ENCODE assay signal across 16 cellular contexts in the genomic region with DNA sequence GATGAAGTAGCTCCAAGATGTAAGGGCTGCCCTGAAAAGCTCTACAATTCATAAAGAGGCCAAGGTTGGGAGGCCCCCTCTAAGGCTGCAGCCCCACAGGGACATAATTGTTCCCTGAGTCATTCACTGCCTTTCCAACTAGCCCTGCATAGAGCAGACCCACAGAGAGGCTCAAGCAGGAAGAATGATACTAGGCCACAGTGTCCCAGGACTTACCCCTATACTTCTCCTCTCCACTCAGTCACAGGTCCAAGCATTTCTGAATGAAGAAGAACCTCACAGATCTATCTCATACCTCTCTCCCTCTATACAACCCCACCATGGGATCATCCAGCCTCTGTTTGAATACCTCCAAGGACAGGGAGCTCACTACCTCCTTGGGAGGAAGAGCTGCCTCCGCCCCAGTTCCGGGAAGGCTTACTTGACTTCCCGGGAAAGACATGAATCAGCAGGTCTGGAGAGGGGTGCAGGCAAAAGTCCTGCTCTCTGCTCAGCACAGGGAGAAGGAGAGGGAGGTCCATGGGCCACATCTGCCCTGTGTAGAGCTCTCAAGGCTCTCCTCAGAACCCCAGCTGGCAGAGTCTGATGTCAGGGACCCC. TPM values are rescaled to one million over a fixed set of nuclear protein-coding genes. Genes with fewer than 3 reads are reported as not detected.
DNase-seq lines count a peak whose midpoint lies in the region; ATAC-seq and TF ChIP-seq lines count a peak whose summit lies in the region.
"Had no signal": no experiment of that assay in that cellular context is flagged by ENCODE, and none has a peak within 500 bp of the region (broad histone marks: within the 10 kb centered on the region; RNA-seq: fewer than 3 reads in every experiment).

No MANE protein-coding gene starts in this region.

- H4K5ac ChIP-seq in mesendoderm (ENCODE audit: low read length) = no peak overlapping the region

- H3K4me3 ChIP-seq in AG10803 (ENCODE audit: low read length) (no peak overlapping the region), MG63 (no peak overlapping the region), cardiac fibroblast (replicated peaks in 1 of 2; ENCODE audit: low read depth in 2 of 2, low read length in 2 of 2) (no peak overlapping the region), mesendoderm (ENCODE audit: low read length) (no peak overlapping the region), OCI-LY7 (ENCODE audit: low read depth, low read length, poor library complexity, severe bottlenecking) (no peak overlapping the region)
- no peak overlapping the region for H3K4me3 ChIP-seq in effector memory CD4-positive, alpha-beta T cell (ENCODE audit: insufficient read depth, low read depth, low read length, poor library complexity, severe bottlenecking)
- H3K4me3 ChIP-seq: gastrocnemius medialis, left lung had no signal

- H3K18ac ChIP-seq in mesendoderm (ENCODE audit: low read length) = no peak overlapping the region

- intact Hi-C loops in OCI-LY7 (cut with micrococcal nuclease; ENCODE audit: unreplicated experiment) = loop anchor here (5.0 kb wide), 1 partner anchor 311 kb away; no protein-coding TSS in a partner anchor

- H4K8ac ChIP-seq in mesendoderm (ENCODE audit: low read depth, low read length) = no peak overlapping the region

- H3K79me2 ChIP-seq in mesendoderm (ENCODE audit: control insufficient read depth, insufficient read depth, low read length) (no peaks in the 10 kb centered on the region), OCI-LY7 (ENCODE audit: insufficient read depth, low read depth, low read length) (no peaks in the 10 kb centered on the region)

- H3K27ac ChIP-seq in mesendoderm (ENCODE audit: low read depth, low read length) = no peak overlapping the region
- no peak overlapping the region for H3K27ac ChIP-seq in OCI-LY7 (ENCODE audit: low read depth, low read length, poor library complexity, severe bottlenecking)
- H3K27ac ChIP-seq in effector memory CD4-positive, alpha-beta T cell (ENCODE audit: insufficient read depth, low read length, poor library complexity, severe bottlenecking) = no peak overlapping the region
- H3K27ac ChIP-seq: gastrocnemius medialis, left lung had no signal

- no peaks in the 10 kb centered on the region for H4K20me1 ChIP-seq in OCI-LY7 (ENCODE audit: insufficient read depth, low read length)

- no peaks in the 10 kb centered on the region for H3K9me3 ChIP-seq in MG63
- H3K9me3 ChIP-seq in OCI-LY7 (ENCODE audit: low read length) = no peaks in the 10 kb centered on the region
- H3K9me3 ChIP-seq in effector memory CD4-positive, alpha-beta T cell (ENCODE audit: control insufficient read depth, low read length) = no peaks in the 10 kb centered on the region
- H3K9me3 ChIP-seq: gastrocnemius medialis, left lung had no signal

- no peak for ATAC-seq in effector memory CD8-positive, alpha-beta T cell (replicated peaks)
- ATAC-seq: gastrocnemius medialis, left lung had no signal

- H3K4me2 ChIP-seq in mesendoderm (ENCODE audit: low read length) (no peak overlapping the region), OCI-LY7 (ENCODE audit: low read length) (no peak overlapping the region)

- H3K9me3 Mint-ChIP-seq in effector memory CD8-positive, alpha-beta T cell = no peaks in the 10 kb centered on the region
- H3K9me3 Mint-ChIP-seq: T-helper 2 cell treated with Interferon-gamma antibody and Interleukin-4, amounts not matched to agents 5 μg/mL and 100 μg/mL, for 36 hours had no signal

- H3K4me1 Mint-ChIP-seq in effector memory CD8-positive, alpha-beta T cell (ENCODE audit: low read depth in 2 of 2) = no peaks in the 10 kb centered on the region

- H3K4me1 ChIP-seq in mesendoderm (ENCODE audit: control insufficient read depth, low read depth, low read length) (no peaks in the 10 kb centered on the region), OCI-LY7 (ENCODE audit: insufficient read depth, low read length, poor library complexity, severe bottlenecking) (peaks cover 7% of the 10 kb centered on the region)
- no peaks in the 10 kb centered on the region for H3K4me1 ChIP-seq in effector memory CD4-positive, alpha-beta T cell (ENCODE audit: control insufficient read depth, insufficient read depth, low read length, poor library complexity, severe bottlenecking)
- H3K4me1 ChIP-seq: left lung had no signal

- no CpG with 5 or more reads among the region's 3 CpGs for WGBS in mesendoderm (ENCODE audit: extremely low coverage, insufficient coverage, low lambda C conversion rate)

- no peak overlapping the region for H3K56ac ChIP-seq in mesendoderm (ENCODE audit: low read length)

- CTCF ChIA-PET in OCI-LY7 (lab: Charles Lee; ENCODE audit: unreplicated experiment) = interaction anchor here (0.7 kb wide), 1 partner anchor 14 kb away, joined by 3 read pairs; no protein-coding TSS in a partner anchor

- no peaks in the 10 kb centered on the region for H3K79me1 ChIP-seq in mesendoderm (ENCODE audit: low read length)

- no peak overlapping the region for H3K23ac ChIP-seq in mesendoderm (ENCODE audit: low read length)

- no peak overlapping the region for H2AK5ac ChIP-seq in mesendoderm (ENCODE audit: low read length)

- no peak overlapping the region for H2BK120ac ChIP-seq in mesendoderm (ENCODE audit: low read depth, low read length)

- TF ChIP-seq CTCF in AG10803 (conservative IDR thresholded peaks at IDR 0.05; ENCODE audit: low read length) = no peak
- no peak for TF ChIP-seq CTCF in cardiac fibroblast (IDR thresholded peaks at IDR 0.05; ENCODE audit: low read depth, low read length)
- TF ChIP-seq CTCF in OCI-LY7 (conservative IDR thresholded peaks at IDR 0.05; ENCODE audit: low read length) = no peak

- no TSS peak for BruUV-seq in OCI-LY7 (replicated peaks; lab: Mats Ljungman, UMichigan)

- H3K27me3 Mint-ChIP-seq in effector memory CD8-positive, alpha-beta T cell = peaks cover 13 to 45% of the 10 kb centered on the region in 2 donors

- H3K27me3 ChIP-seq in MG63 (no peaks in the 10 kb centered on the region; the same call in 1 of the 2 replicates), mesendoderm (ENCODE audit: insufficient read depth, low read length, poor library complexity) (no peaks in the 10 kb centered on the region)
- H3K27me3 ChIP-seq in effector memory CD4-positive, alpha-beta T cell (replicated peaks; ENCODE audit: control insufficient read depth, insufficient read depth, low read length, poor library complexity, severe bottlenecking) = no peaks in the 10 kb centered on the region
- H3K27me3 ChIP-seq: gastrocnemius medialis had no signal

- H2BK15ac ChIP-seq in mesendoderm (replicated peaks; ENCODE audit: low read depth) = no peak overlapping the region

- H2BK5ac ChIP-seq in mesendoderm (ENCODE audit: low read length) = no peak overlapping the region

- no peak overlapping the region for H3K27ac Mint-ChIP-seq in effector memory CD8-positive, alpha-beta T cell
- H3K27ac Mint-ChIP-seq: T-helper 2 cell treated with Interferon-gamma antibody and Interleukin-4, amounts not matched to agents 5 μg/mL and 100 μg/mL, for 36 hours had no signal

- no peak overlapping the region for H3K4ac ChIP-seq in mesendoderm (ENCODE audit: low read depth, low read length)

- H3K9ac ChIP-seq in mesendoderm (ENCODE audit: low read length) = no peak overlapping the region

- H3K36me3 ChIP-seq in MG63 (no peaks in the 10 kb centered on the region), mesendoderm (ENCODE audit: control insufficient read depth, insufficient read depth, low read length) (no peaks in the 10 kb centered on the region), OCI-LY7 (ENCODE audit: insufficient read depth, low read length) (no peaks in the 10 kb centered on the region)
- no peaks in the 10 kb centered on the region for H3K36me3 ChIP-seq in effector memory CD4-positive, alpha-beta T cell (ENCODE audit: control insufficient read depth, insufficient read depth, low read length)
- H3K36me3 ChIP-seq: gastrocnemius medialis, left lung had no signal

- no peaks in the 10 kb centered on the region for H3K9me2 ChIP-seq in OCI-LY7 (ENCODE audit: insufficient read depth, low read length)

- H3K36me3 Mint-ChIP-seq in effector memory CD8-positive, alpha-beta T cell (ENCODE audit: insufficient read depth) = no peaks in the 10 kb centered on the region

- peak; percentile 71 for DNase-seq in AG10803 (ENCODE audit: low read depth)
- peak; percentile 39 for DNase-seq in MG63
- peak; percentile 85 to 88 for DNase-seq in cardiac fibroblast (ENCODE audit: low read depth in 2 of 2)
- peak; percentile 58 for DNase-seq in mesendoderm
- DNase-seq in effector memory CD8-positive, alpha-beta T cell = no peak
- DNase-seq in OCI-LY7 (ENCODE audit: low spot score) = no peak
- DNase-seq in effector memory CD4-positive, alpha-beta T cell = no peak
- no peak for DNase-seq in HPDE6-E6E7 (ENCODE audit: extremely low spot score)
- DNase-seq: activated CD4-positive, alpha-beta T cell treated with anti-CD3 and anti-CD28 coated beads, Interleukin-2, amount 50 U/mL, for 4 hours; activated gamma-delta T cell treated with Interleukin-2 at 50 U/mL for 16 hours; gastrocnemius medialis; GDM1; left lung; stimulated activated CD4-positive, alpha-beta T cell treated with anti-CD3 and anti-CD28 coated beads, Interleukin-2, amount 100 ng/mL, for 24 hours had no signal

- POLR2A ChIA-PET in OCI-LY7 (lab: Charles Lee) = no interaction called here

- no peak overlapping the region for H2AFZ ChIP-seq in OCI-LY7 (ENCODE audit: low read length)

- H3K4me3 Mint-ChIP-seq in effector memory CD8-positive, alpha-beta T cell = no peak overlapping the region
- H3K4me3 Mint-ChIP-seq: T-helper 2 cell treated with Interferon-gamma antibody and Interleukin-4, amounts not matched to agents 5 μg/mL and 100 μg/mL, for 36 hours had no signal

RNA-seq across cellular contexts. Expression of a gene that starts 6.9 kb away (rescaled TPM):
- 188 and 259 TPM in 2 replicates for total RNA-seq in MG63 (2014; rRNA removed; shearing (Covaris generic); ENCODE audit: low replicate concordance)
- 38.2 TPM for polyA plus RNA-seq in mesendoderm (2013, experiment 1 of 2)
- 37.3 TPM for polyA plus RNA-seq in mesendoderm (2013, experiment 2 of 2)
- 57.4 and 66.8 TPM in 2 replicates for total RNA-seq in OCI-LY7 (2014; rRNA removed; shearing (Covaris generic))
- 53.5 and 59.8 TPM in 2 replicates for total RNA-seq in OCI-LY7 (2022)

RNA-seq across cellular contexts. Expression of a gene that starts 33.9 kb away (rescaled TPM):
- total RNA-seq in MG63 (2014; rRNA removed; shearing (Covaris generic); ENCODE audit: low replicate concordance) = not detected in 2 replicates
- polyA plus RNA-seq in mesendoderm (2013, experiment 1 of 2) = 274 TPM
- polyA plus RNA-seq in mesendoderm (2013, experiment 2 of 2) = 289 TPM
- not detected in 2 replicates for total RNA-seq in OCI-LY7 (2014; rRNA removed; shearing (Covaris generic))
- not detected in 2 replicates for total RNA-seq in OCI-LY7 (2022)
- total RNA-seq: gastrocnemius medialis, left lung had no signal
- polyA plus RNA-seq: BJ had no signal

RNA-seq across cellular contexts. Expression of a gene that starts 41.9 kb away (rescaled TPM):
- total RNA-seq in MG63 (2014; rRNA removed; shearing (Covaris generic); ENCODE audit: low replicate concordance) = not detected in 2 replicates
- polyA plus RNA-seq in mesendoderm (2013, experiment 1 of 2) = 1.1 TPM
- 1.2 TPM for polyA plus RNA-seq in mesendoderm (2013, experiment 2 of 2)
- not detected in 2 replicates for total RNA-seq in OCI-LY7 (2014; rRNA removed; shearing (Covaris generic))
- not detected in 2 replicates for total RNA-seq in OCI-LY7 (2022)

Comparison
In these comparisons a context has a peak if more than half of its experiments do, and no peak if none do; other contexts are left out.
1. DNase-seq: peak in AG10803 (single experiment), MG63 (single experiment), cardiac fibroblast (2 of 2) and mesendoderm (single experiment); none in effector memory CD8-positive, alpha-beta T cell (0 of 3), OCI-LY7 (single experiment), effector memory CD4-positive, alpha-beta T cell (0 of 3) and HPDE6-E6E7 (single experiment).